In the genomic region with DNA sequence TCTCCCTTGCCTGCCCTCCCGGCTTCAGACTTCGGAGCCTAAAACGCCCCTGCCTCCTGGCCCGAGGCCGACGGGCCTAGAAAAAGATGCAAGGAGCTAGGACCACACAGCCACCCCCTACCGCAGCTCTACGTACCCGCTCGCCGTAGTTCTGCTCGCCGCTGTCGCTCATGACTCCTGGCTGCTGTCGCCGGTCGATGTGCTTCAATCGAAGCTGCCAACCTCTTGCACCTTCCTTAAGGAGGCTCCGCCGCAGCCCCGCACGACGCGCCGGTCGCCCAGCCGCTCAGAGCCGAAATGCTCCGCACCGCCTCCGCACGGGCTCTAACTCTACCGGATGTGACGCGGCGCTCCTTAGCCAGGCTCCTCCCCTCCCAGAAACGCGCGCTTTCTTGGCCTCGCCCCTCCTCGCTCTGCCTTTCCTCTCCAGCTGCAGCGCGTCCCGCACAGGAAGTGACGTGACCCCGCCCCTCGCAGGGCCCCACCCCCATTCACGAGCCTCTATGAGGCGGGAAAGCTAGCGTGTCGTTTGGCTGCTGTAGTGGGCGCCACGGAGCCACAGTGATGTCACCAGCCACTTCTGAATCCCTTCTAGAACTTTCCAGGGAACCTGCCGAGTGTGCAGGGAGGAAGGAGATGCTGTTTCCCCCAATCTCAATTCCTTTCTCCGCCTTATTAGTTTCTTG, we compare ENCODE assay signal across 1 cellular context.
TF ChIP-seq lines count a peak whose summit lies in the region.

TRA2B (minus strand) TSS at position 326 of the 686 bp plus-strand sequence; CDS start at position 172, 154 bp downstream.

TF ChIP-seq in HepG2, 621 proteins besides CTCF, POLR2A, EP300 and RAD21 (continued from another document and continues in another):
- TF ChIP-seq ZNF646 (CRISPR knock-in tag; IDR thresholded peaks at IDR 0.05) = no peak
- TF ChIP-seq TBL1XR1 (IDR thresholded peaks at IDR 0.05; ENCODE audit: borderline replicate concordance, low read length, partially characterized antibody) = peak; percentile 25
- TF ChIP-seq ZBTB14 (CRISPR knock-in tag; IDR thresholded peaks at IDR 0.05) = no peak
- TF ChIP-seq TFDP2 (CRISPR knock-in tag; IDR thresholded peaks at IDR 0.05) = peak; percentile 99
- TF ChIP-seq ZNF891 (CRISPR knock-in tag; IDR thresholded peaks at IDR 0.05) = no peak; the same call in 1 of the 2 replicates
- TF ChIP-seq ZNF296 (CRISPR knock-in tag; conservative IDR thresholded peaks at IDR 0.05) = no peak; the same call in 1 of the 2 replicates
- no peak for TF ChIP-seq EED (CRISPR knock-in tag; IDR thresholded peaks at IDR 0.05)
- no peak for TF ChIP-seq ZNF597 (CRISPR knock-in tag; IDR thresholded peaks at IDR 0.05)
- 0 out of 2 replicates have a peak, but pooled peaks have one; percentile 9 for TF ChIP-seq ZNF3 (CRISPR knock-in tag; IDR thresholded peaks at IDR 0.05)
- TF ChIP-seq ZEB1 (IDR thresholded peaks at IDR 0.05; ENCODE audit: insufficient replicate concordance, low read depth) = no peak
- no peak; the same call in 1 of the 2 replicates for TF ChIP-seq ZNF556 (CRISPR knock-in tag; IDR thresholded peaks at IDR 0.05; ENCODE audit: borderline replicate concordance)
- TF ChIP-seq SMAD9 (CRISPR knock-in tag; IDR thresholded peaks at IDR 0.05) = peak; percentile 94; the same call in 1 of the 2 replicates
- peak; percentile 92 for TF ChIP-seq ZHX1 (CRISPR knock-in tag; IDR thresholded peaks at IDR 0.05; ENCODE audit: low read depth)
- TF ChIP-seq, protein P1, sequence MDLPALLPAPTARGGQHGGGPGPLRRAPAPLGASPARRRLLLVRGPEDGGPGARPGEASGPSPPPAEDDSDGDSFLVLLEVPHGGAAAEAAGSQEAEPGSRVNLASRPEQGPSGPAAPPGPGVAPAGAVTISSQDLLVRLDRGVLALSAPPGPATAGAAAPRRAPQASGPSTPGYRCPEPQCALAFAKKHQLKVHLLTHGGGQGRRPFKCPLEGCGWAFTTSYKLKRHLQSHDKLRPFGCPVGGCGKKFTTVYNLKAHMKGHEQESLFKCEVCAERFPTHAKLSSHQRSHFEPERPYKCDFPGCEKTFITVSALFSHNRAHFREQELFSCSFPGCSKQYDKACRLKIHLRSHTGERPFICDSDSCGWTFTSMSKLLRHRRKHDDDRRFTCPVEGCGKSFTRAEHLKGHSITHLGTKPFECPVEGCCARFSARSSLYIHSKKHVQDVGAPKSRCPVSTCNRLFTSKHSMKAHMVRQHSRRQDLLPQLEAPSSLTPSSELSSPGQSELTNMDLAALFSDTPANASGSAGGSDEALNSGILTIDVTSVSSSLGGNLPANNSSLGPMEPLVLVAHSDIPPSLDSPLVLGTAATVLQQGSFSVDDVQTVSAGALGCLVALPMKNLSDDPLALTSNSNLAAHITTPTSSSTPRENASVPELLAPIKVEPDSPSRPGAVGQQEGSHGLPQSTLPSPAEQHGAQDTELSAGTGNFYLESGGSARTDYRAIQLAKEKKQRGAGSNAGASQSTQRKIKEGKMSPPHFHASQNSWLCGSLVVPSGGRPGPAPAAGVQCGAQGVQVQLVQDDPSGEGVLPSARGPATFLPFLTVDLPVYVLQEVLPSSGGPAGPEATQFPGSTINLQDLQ (CRISPR knock-in tag; IDR thresholded peaks at IDR 0.05) = peak; percentile 84
- no peak for TF ChIP-seq ZFP36 (IDR thresholded peaks at IDR 0.05; ENCODE audit: borderline replicate concordance, low read depth, low read length, partially characterized antibody)
- no peak; the same call in 1 of the 2 replicates for TF ChIP-seq ZNF484 (CRISPR knock-in tag; IDR thresholded peaks at IDR 0.05; ENCODE audit: borderline replicate concordance, low read depth)
- TF ChIP-seq GABPA (IDR thresholded peaks at IDR 0.05; ENCODE audit: low read depth, low read length) = peak; percentile 78
- peak; percentile 96 for TF ChIP-seq GABPA (CRISPR knock-in tag; IDR thresholded peaks at IDR 0.05; ENCODE audit: low read depth)
- TF ChIP-seq TCF7L2 (IDR thresholded peaks at IDR 0.05; ENCODE audit: low read depth, low read length) = no peak
- TF ChIP-seq ZNF747 (CRISPR knock-in tag; IDR thresholded peaks at IDR 0.05; ENCODE audit: borderline replicate concordance) = peak; percentile 63; the same call in 1 of the 2 replicates
- peak; percentile 69 for TF ChIP-seq ZNF777 (CRISPR knock-in tag; IDR thresholded peaks at IDR 0.05)
- no peak for TF ChIP-seq ZSCAN22 (CRISPR knock-in tag; IDR thresholded peaks at IDR 0.05)
- TF ChIP-seq, protein P2, sequence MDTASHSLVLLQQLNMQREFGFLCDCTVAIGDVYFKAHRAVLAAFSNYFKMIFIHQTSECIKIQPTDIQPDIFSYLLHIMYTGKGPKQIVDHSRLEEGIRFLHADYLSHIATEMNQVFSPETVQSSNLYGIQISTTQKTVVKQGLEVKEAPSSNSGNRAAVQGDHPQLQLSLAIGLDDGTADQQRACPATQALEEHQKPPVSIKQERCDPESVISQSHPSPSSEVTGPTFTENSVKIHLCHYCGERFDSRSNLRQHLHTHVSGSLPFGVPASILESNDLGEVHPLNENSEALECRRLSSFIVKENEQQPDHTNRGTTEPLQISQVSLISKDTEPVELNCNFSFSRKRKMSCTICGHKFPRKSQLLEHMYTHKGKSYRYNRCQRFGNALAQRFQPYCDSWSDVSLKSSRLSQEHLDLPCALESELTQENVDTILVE (CRISPR knock-in tag; IDR thresholded peaks at IDR 0.05) = peak; percentile 81
- peak; percentile 82 for TF ChIP-seq GMEB1 (CRISPR knock-in tag; IDR thresholded peaks at IDR 0.05; ENCODE audit: borderline replicate concordance)
- no peak for TF ChIP-seq ARHGAP35 (CRISPR knock-in tag; IDR thresholded peaks at IDR 0.05; ENCODE audit: borderline replicate concordance)
- TF ChIP-seq ZNF207 (IDR thresholded peaks at IDR 0.05; ENCODE audit: borderline replicate concordance) = no peak
- peak; percentile 78 to 88; a peak in 3 of 4 replicates for TF ChIP-seq HMGXB4 (CRISPR knock-in tag; IDR thresholded peaks at IDR 0.05; ENCODE audit: borderline replicate concordance in 1 of 2, low read depth in 1 of 2)
- TF ChIP-seq ZNF629 (CRISPR knock-in tag; conservative IDR thresholded peaks at IDR 0.05) = no peak
- peak; percentile 47 for TF ChIP-seq ZNF75D (CRISPR knock-in tag; IDR thresholded peaks at IDR 0.05; ENCODE audit: borderline replicate concordance)
